In genomic region chr11:13463779-13464290, GRCh38 we compare ENCODE assay signal across 8 cellular contexts. TPM values are rescaled to one million over a fixed set of nuclear protein-coding genes. Genes with fewer than 3 reads are reported as not detected.
DNase-seq lines count a peak whose midpoint lies in the region; ATAC-seq and TF ChIP-seq lines count a peak whose summit lies in the region.

No MANE protein-coding gene starts in this region.

- peak overlapping the region; percentile 81 for H3K9ac ChIP-seq in iPS-15b (ENCODE audit: low read depth, low read length)

- peak overlapping the region; percentile 77 for H3K27ac ChIP-seq in WERI-Rb-1
- H3K27ac ChIP-seq in substantia nigra (ENCODE audit: low read depth, low read length, poor library complexity, severe bottlenecking), result peak overlapping the region; percentile 73

- TF ChIP-seq CTCF in WERI-Rb-1 (IDR thresholded peaks at IDR 0.05; ENCODE audit: low read depth, low read length), result no peak

- peak overlapping the region; percentile 97 for H3K27ac Mint-ChIP-seq in activated T-cell treated with anti-CD3 and anti-CD28 coated beads, Interleukin-2, amount 50 U/mL, for 72 hours

- H3K9me3 ChIP-seq in WERI-Rb-1 (ENCODE audit: severe bottlenecking) (no peaks in the 10 kb centered on the region), iPS-15b (ENCODE audit: control insufficient read depth, insufficient read depth, low read length) (no peaks in the 10 kb centered on the region)

- no peaks in the 10 kb centered on the region for H3K27me3 Mint-ChIP-seq in activated T-cell treated with anti-CD3 and anti-CD28 coated beads, Interleukin-2, amount 50 U/mL, for 72 hours (ENCODE audit: low read depth)

- no peaks in the 10 kb centered on the region for H3K9me3 Mint-ChIP-seq in activated T-cell treated with anti-CD3 and anti-CD28 coated beads, Interleukin-2, amount 50 U/mL, for 72 hours

- peak overlapping the region; percentile 68 for H3K4me3 ChIP-seq in WERI-Rb-1 (ENCODE audit: low read depth, low read length)
- peak overlapping the region; percentile 98 for H3K4me3 ChIP-seq in iPS-15b (ENCODE audit: low read depth, low read length)

- H3K36me3 Mint-ChIP-seq in activated T-cell treated with anti-CD3 and anti-CD28 coated beads, Interleukin-2, amount 50 U/mL, for 72 hours (ENCODE audit: insufficient read depth in 2 of 2), result peaks cover 1 to 2% of the 10 kb centered on the region in 2 donors

- ATAC-seq in activated T-cell treated with anti-CD3 and anti-CD28 coated beads, Interleukin-2, amount 50 U/mL, for 72 hours (replicated peaks in 1 of 2), result no peak
- no peak for ATAC-seq in HG03439 (IDR thresholded peaks at IDR 0.05; ENCODE audit: unreplicated experiment)

- no peaks in the 10 kb centered on the region for H3K27me3 ChIP-seq in WERI-Rb-1 (ENCODE audit: insufficient read depth, low read depth, severe bottlenecking)
- no peaks in the 10 kb centered on the region for H3K27me3 ChIP-seq in iPS-15b (ENCODE audit: control insufficient read depth, insufficient read depth, low read length)

- H3K4me1 ChIP-seq in iPS-15b (ENCODE audit: control insufficient read depth, insufficient read depth, low read length), result peaks cover 2% of the 10 kb centered on the region

- H3K4me3 Mint-ChIP-seq in activated T-cell treated with anti-CD3 and anti-CD28 coated beads, Interleukin-2, amount 50 U/mL, for 72 hours, result peak overlapping the region; percentile 97 to 100

- H3K36me3 ChIP-seq in WERI-Rb-1 (no peaks in the 10 kb centered on the region), iPS-15b (ENCODE audit: control insufficient read depth, insufficient read depth, low read length) (no peaks in the 10 kb centered on the region)

- DNase-seq in activated T-cell treated with anti-CD3 and anti-CD28 coated beads, Interleukin-2, amount 50 U/mL, for 72 hours, result no peak
- no peak for DNase-seq in activated T-cell treated with anti-CD3 and anti-CD28 coated beads, Interleukin-2, amount 50 U/mL, for 1 hour
- DNase-seq in WERI-Rb-1, result peak; percentile 45
- peak in 1 of 49 donors; percentile 13 for DNase-seq in substantia nigra (lab: John Stamatoyannopoulos, UW)
- no peak for DNase-seq in stimulated activated CD4-positive, alpha-beta T cell treated with anti-CD3 and anti-CD28 coated beads, Interleukin-2, amount 100 ng/mL, for 48 hours
- DNase-seq in stimulated activated CD4-positive, alpha-beta T cell treated with anti-CD3 and anti-CD28 coated beads, Interleukin-2, amount 100 ng/mL, for 24 hours, result no peak

- peaks cover 45% of the 10 kb centered on the region for H3K4me1 Mint-ChIP-seq in activated T-cell treated with anti-CD3 and anti-CD28 coated beads, Interleukin-2, amount 50 U/mL, for 72 hours (ENCODE audit: low read depth)

RNA-seq across cellular contexts. Expression of gene BTBD10, which starts 0.8 kb away (rescaled TPM):
- 10 to 100 TPM; 19.8 to 21.5 TPM for total RNA-seq in activated T-cell treated with anti-CD3 and anti-CD28 coated beads, Interleukin-2, amount 50 U/mL, for 72 hours

RNA-seq across cellular contexts. Expression of gene PTH, which starts 32.0 kb away (rescaled TPM):
- total RNA-seq in activated T-cell treated with anti-CD3 and anti-CD28 coated beads, Interleukin-2, amount 50 U/mL, for 72 hours, result not detected
